Comparison of ENCODE assay signal across 10 cellular contexts in genomic region chr11:35158371-35159081, GRCh38. TPM values are rescaled to one million over a fixed set of nuclear protein-coding genes. Genes with fewer than 3 reads are reported as not detected.
DNase-seq lines count a peak whose midpoint lies in the region; ATAC-seq, FAIRE-seq and TF ChIP-seq lines count a peak whose summit lies in the region.
"Had no signal": no experiment of that assay in that cellular context is flagged by ENCODE, and none has a peak within 500 bp of the region (broad histone marks: within the 10 kb centered on the region; RNA-seq: fewer than 3 reads in every experiment).

No MANE protein-coding gene starts in this region.

- TF ChIP-seq POLR2A in A549 (IDR thresholded peaks at IDR 0.05; ENCODE audit: low read length), result no peak

- no peak for DNase-seq in A549 (ENCODE audit: low read depth in 1 of 2, low spot score in 1 of 2)
- DNase-seq in LNCaP clone FGC (ENCODE audit: low read depth), result peak; percentile 86
- DNase-seq in dermis microvascular lymphatic vessel endothelial cell (ENCODE audit: low read depth in 2 of 2), result peak; percentile 40
- no peak for DNase-seq in NOMO-1 treated with dmso at 0.1 percent for 144 hours (lab: John Stamatoyannopoulos, UW; ENCODE audit: unreplicated experiment)

- H3K9me3 ChIP-seq in A549, result no peaks in the 10 kb centered on the region
- H3K9me3 ChIP-seq in mucosa of rectum (ENCODE audit: control insufficient read depth in 2 of 2, low read length in 2 of 2), result no peaks in the 10 kb centered on the region

- H3K27ac ChIP-seq in A549 (peak overlapping the region; percentile 14 to 71; a peak in 5 of 6 replicates), mucosa of rectum (ENCODE audit: low read depth in 2 of 2, low read length in 2 of 2) (peak overlapping the region; percentile 48 to 64)
- H3K27ac ChIP-seq: cardiac muscle cell had no signal

- H3K9ac ChIP-seq in mucosa of rectum (ENCODE audit: low read depth in 1 of 2, low read length in 2 of 2), result peak overlapping the region in 1 of 2 donors; percentile 16

- POLR2A ChIA-PET in A549 (lab: Yijun Ruan, JAX), result no interaction called here

- H3K4me3 ChIP-seq in A549 (no peak overlapping the region), LNCaP clone FGC (ENCODE audit: low read depth, low read length) (no peak overlapping the region), mucosa of rectum (ENCODE audit: low read length in 2 of 2) (no peak overlapping the region)
- H3K4me3 ChIP-seq: cardiac muscle cell had no signal

- H3K4me2 ChIP-seq in A549, result peak overlapping the region; percentile 13; the same call in 2 of the 3 replicates

- no peak for TF ChIP-seq EP300 in A549 (IDR thresholded peaks at IDR 0.05)

- ATAC-seq in A549, result no peak
- no peak for ATAC-seq in GM21619 (IDR thresholded peaks at IDR 0.05; ENCODE audit: unreplicated experiment)
- ATAC-seq in HG03439 (IDR thresholded peaks at IDR 0.05; ENCODE audit: unreplicated experiment), result no peak
- ATAC-seq in GM19463 (IDR thresholded peaks at IDR 0.05; ENCODE audit: unreplicated experiment), result no peak

- CTCF ChIA-PET in A549 (lab: Yijun Ruan, JAX), result interaction anchor here (0.7 to 2.5 kb wide), 5 partner anchors 10 to 233 kb away, joined by 3 to 8 read pairs (median 4); no protein-coding TSS in a partner anchor

- no peaks in the 10 kb centered on the region for H3K36me3 ChIP-seq in mucosa of rectum (ENCODE audit: control insufficient read depth in 2 of 2, insufficient read depth in 2 of 2, low read length in 2 of 2)
- H3K36me3 ChIP-seq: cardiac muscle cell had no signal

- H3K27me3 ChIP-seq in mucosa of rectum (ENCODE audit: control insufficient read depth in 2 of 2, insufficient read depth in 2 of 2, low read length in 2 of 2), result no peaks in the 10 kb centered on the region
- H3K27me3 ChIP-seq: cardiac muscle cell had no signal

- FAIRE-seq in A549 (lab: Jason Lieb, UNC), result no peak
- FAIRE-seq: G401.6 had no signal

- 87% methylated on average over 6 of the region's 6 CpGs for WGBS in A549 (ENCODE audit: missing lambda C conversion rate)

- no peak for TF ChIP-seq RAD21 in A549 (conservative IDR thresholded peaks at IDR 0.05 in 1 of 2, IDR thresholded peaks at IDR 0.05 in 1 of 2)

- H3K4me1 ChIP-seq in A549 (peaks cover 64% of the 10 kb centered on the region), mucosa of rectum (ENCODE audit: control insufficient read depth in 2 of 2, insufficient read depth in 2 of 2, low read length in 2 of 2) (peaks cover 25 to 28% of the 10 kb centered on the region in 2 donors)

- TF ChIP-seq CTCF in A549 (IDR thresholded peaks at IDR 0.05) (no peak), LNCaP clone FGC (IDR thresholded peaks at IDR 0.05; ENCODE audit: control insufficient read depth, extremely low read depth, insufficient read depth) (no peak)

TF ChIP-seq in A549, 52 proteins besides CTCF, POLR2A, EP300 and RAD21:
- TF ChIP-seq ZSCAN20 (CRISPR knock-in tag; IDR thresholded peaks at IDR 0.05) (no peak), PHF8 (IDR thresholded peaks at IDR 0.05; ENCODE audit: borderline replicate concordance, low read depth) (no peak), HES2 (IDR thresholded peaks at IDR 0.05) (no peak), E2F6 (IDR thresholded peaks at IDR 0.05; ENCODE audit: borderline replicate concordance, low read depth) (no peak), MAZ (IDR thresholded peaks at IDR 0.05; ENCODE audit: borderline replicate concordance, low read depth, low read length) (no peak), HOXA7 (CRISPR knock-in tag; IDR thresholded peaks at IDR 0.05) (no peak), HOXB5 (CRISPR knock-in tag; IDR thresholded peaks at IDR 0.05) (no peak)

RNA-seq across cellular contexts. Expression of gene CD44, which starts 19.6 kb away (rescaled TPM):
- polyA plus RNA-seq in A549 (2011; rRNA removed) (309 and 350 TPM in 2 replicates), A549 (2017; fragmentation: RNase III; extraction: RNeasy Plus Mini Kit Qiagen cat#74134 plus additional on column Dnase treatment) (545 to 587 TPM (median 585 TPM) in 3 replicates)
- polyA plus RNA-seq in A549 (2012; cell fraction: cytosol; rRNA removed), result 153 and 218 TPM in 2 replicates
- 265 and 417 TPM in 2 replicates for polyA plus RNA-seq in A549 (2012; cell fraction: nucleus; rRNA removed)
- polyA minus RNA-seq in A549 (2011; rRNA and poly(A)+ RNA removed), result 385 and 445 TPM in 2 replicates
- total RNA-seq in dermis microvascular lymphatic vessel endothelial cell, result 1.8 and 5.0 TPM in 2 replicates

Comparison
In these comparisons a context has a peak if more than half of its experiments do, and no peak if none do; other contexts are left out.
1. DNase-seq: peak in LNCaP clone FGC (single experiment) and dermis microvascular lymphatic vessel endothelial cell (2 of 2); none in A549 (0 of 2) and NOMO-1 treated with dmso at 0.1 percent for 144 hours (single experiment).